11 cellular contexts compared by ENCODE assay signal in the genomic region with DNA sequence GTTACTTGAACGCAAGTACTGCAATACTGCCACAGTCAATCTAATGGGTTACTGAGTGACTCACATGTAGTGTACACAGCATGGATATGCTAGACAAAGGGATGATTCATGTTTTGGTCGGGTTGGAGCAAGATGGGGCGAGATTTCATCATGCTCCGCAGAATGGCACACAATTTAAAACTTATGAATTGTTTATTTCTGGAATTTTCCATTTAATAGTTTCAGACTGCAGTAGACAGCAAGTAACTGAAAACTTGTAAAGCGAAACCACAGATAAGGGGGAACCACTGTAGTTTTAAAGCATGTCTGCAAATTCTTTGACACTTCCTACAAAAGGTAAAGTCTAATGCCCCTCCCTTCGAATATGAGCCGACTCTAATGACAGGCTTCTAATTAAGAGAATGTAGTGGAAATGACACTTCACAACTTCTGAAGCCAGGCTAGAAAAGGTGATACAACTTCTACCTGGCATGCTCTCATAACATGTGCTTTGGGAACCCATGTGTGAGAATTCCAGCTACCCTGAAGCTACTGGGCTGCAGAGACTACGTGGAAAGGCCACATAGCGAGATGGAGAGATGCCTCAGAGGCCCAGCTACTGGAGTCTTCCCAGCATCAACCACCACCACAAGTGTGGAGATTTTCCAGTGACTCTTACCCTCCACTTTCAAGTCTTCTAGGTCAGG. TPM values are rescaled to one million over a fixed set of nuclear protein-coding genes. Genes with fewer than 3 reads are reported as not detected.
A peak's percentile ranks its signal among the peaks of the same experiment; 100 is the strongest.
DNase-seq lines count a peak whose midpoint lies in the region; ATAC-seq and TF ChIP-seq lines count a peak whose summit lies in the region.
"Had no signal": no experiment of that assay in that cellular context is flagged by ENCODE, and none has a peak within 500 bp of the region (broad histone marks: within the 10 kb centered on the region; RNA-seq: fewer than 3 reads in every experiment).

No MANE protein-coding gene starts in this region.

- H3K36me3 Mint-ChIP-seq in HFFc6 (ENCODE audit: low read depth) = no peaks in the 10 kb centered on the region
- H3K36me3 Mint-ChIP-seq in activated T-cell treated with anti-CD3 and anti-CD28 coated beads, Interleukin-2, amount 50 U/mL, for 24 hours (ENCODE audit: low read depth) = no peaks in the 10 kb centered on the region
- H3K36me3 Mint-ChIP-seq: brain had no signal

- peaks cover 14% of the 10 kb centered on the region for H3K4me1 ChIP-seq in ACC112 (ENCODE audit: control insufficient read depth, insufficient read depth, low read length, unreplicated experiment)
- peaks cover 0 to 20% (median 11%) of the 10 kb centered on the region in 12 donors for H3K4me1 ChIP-seq in heart left ventricle

- intact Hi-C loops in heart left ventricle (cut with DNase I) = no loop called here

- H3K4me1 Mint-ChIP-seq in HFFc6 (ENCODE audit: low read depth) = peaks cover 35% of the 10 kb centered on the region
- H3K4me1 Mint-ChIP-seq in activated T-cell treated with anti-CD3 and anti-CD28 coated beads, Interleukin-2, amount 50 U/mL, for 24 hours (ENCODE audit: low read depth) = peaks cover 34% of the 10 kb centered on the region

- H3K27me3 Mint-ChIP-seq in HFFc6 (ENCODE audit: insufficient read depth) = peaks cover 3% of the 10 kb centered on the region
- H3K27me3 Mint-ChIP-seq in activated T-cell treated with anti-CD3 and anti-CD28 coated beads, Interleukin-2, amount 50 U/mL, for 24 hours = peaks cover 6% of the 10 kb centered on the region

- H3K4me3 ChIP-seq in ACC112 (ENCODE audit: low read depth, low read length) (no peak overlapping the region), heart left ventricle (no peak overlapping the region)
- H3K4me3 ChIP-seq: right atrium auricular region had no signal

- peak overlapping the region; percentile 40 for H2AFZ ChIP-seq in ACC112 (ENCODE audit: low read length, unreplicated experiment)

- no peaks in the 10 kb centered on the region for H3K9me3 ChIP-seq in heart left ventricle
- H3K9me3 ChIP-seq: right atrium auricular region had no signal

- TF ChIP-seq CTCF in HFFc6 (IDR thresholded peaks at IDR 0.05) (no peak), heart left ventricle (IDR thresholded peaks at IDR 0.05) (no peak)

- TF ChIP-seq POLR2A in heart left ventricle (IDR thresholded peaks at IDR 0.05) = no peak

- H3K79me2 ChIP-seq in ACC112 (ENCODE audit: control insufficient read depth, insufficient read depth, low read length, unreplicated experiment) = no peaks in the 10 kb centered on the region

- ATAC-seq in GM21825 (IDR thresholded peaks at IDR 0.05; ENCODE audit: unreplicated experiment) (no peak), heart left ventricle (no peak)

- peak; percentile 91 for DNase-seq in HFFc6
- peak; percentile 39 for DNase-seq in activated T-cell treated with anti-CD3 and anti-CD28 coated beads, Interleukin-2, amount 50 U/mL, for 24 hours
- DNase-seq in islet precursor cell = peak; percentile 60
- no peak for DNase-seq in NCI-H146 (lab: John Stamatoyannopoulos, UW)
- DNase-seq in DMS114 treated with DMSO at 0.1 percent for 48 hours (lab: John Stamatoyannopoulos, UW; ENCODE audit: unreplicated experiment) = no peak
- no peak for DNase-seq in heart left ventricle

- no peak overlapping the region for H3K4me3 Mint-ChIP-seq in HFFc6
- H3K4me3 Mint-ChIP-seq in activated T-cell treated with anti-CD3 and anti-CD28 coated beads, Interleukin-2, amount 50 U/mL, for 24 hours = no peak overlapping the region
- H3K4me3 Mint-ChIP-seq: brain had no signal

- H3K36me3 ChIP-seq in ACC112 (ENCODE audit: insufficient read depth, low read length) (no peaks in the 10 kb centered on the region), heart left ventricle (no peaks in the 10 kb centered on the region)
- H3K36me3 ChIP-seq: right atrium auricular region had no signal

- H3K9me3 Mint-ChIP-seq in HFFc6 = no peaks in the 10 kb centered on the region
- H3K9me3 Mint-ChIP-seq in activated T-cell treated with anti-CD3 and anti-CD28 coated beads, Interleukin-2, amount 50 U/mL, for 24 hours = no peaks in the 10 kb centered on the region

- WGBS in heart left ventricle, 4 donors = 81 to 90% (median 86%) methylated on average over 9 of the region's 9 CpGs

- peak overlapping the region; percentile 89 for H3K27ac Mint-ChIP-seq in HFFc6
- peak overlapping the region; percentile 94 for H3K27ac Mint-ChIP-seq in activated T-cell treated with anti-CD3 and anti-CD28 coated beads, Interleukin-2, amount 50 U/mL, for 24 hours

- 0 out of 2 replicates have a peak, but pooled peaks cover 5% of the 10 kb centered on the region for H3K27me3 ChIP-seq in ACC112 (ENCODE audit: insufficient read depth, low read length)
- H3K27me3 ChIP-seq in heart left ventricle = no peaks in the 10 kb centered on the region
- H3K27me3 ChIP-seq: right atrium auricular region had no signal

- H3K27ac ChIP-seq in ACC112 (ENCODE audit: low read depth, low read length) = peak overlapping the region; percentile 66
- H3K27ac ChIP-seq in heart left ventricle = no peak overlapping the region
- H3K27ac ChIP-seq: KMS-11 had no signal

RNA-seq across cellular contexts. Expression of gene TCP11L2, which starts 13.9 kb away (rescaled TPM):
- total RNA-seq in HFFc6 (2021; fragmentation: NEBNext Ultra II Directional; extraction: Animal tissue kit (Norgen Biotek cat#: 25700)) = 10 to 100 TPM; 13.4 to 21.9 (median 15.6) TPM
- 100 to 1,000 TPM in 5 of 9 donors, 10 to 100 TPM in 4; 60.8 to 147 (median 113) TPM for total RNA-seq in heart left ventricle
- polyA plus RNA-seq in heart left ventricle = 10 to 100 TPM; 15.5 to 17.3 TPM

RNA-seq across cellular contexts. Expression of gene CKAP4, which starts 40.8 kb away (rescaled TPM):
- 100 to 1,000 TPM; 521 to 616 (median 544) TPM for total RNA-seq in HFFc6 (2021; fragmentation: NEBNext Ultra II Directional; extraction: Animal tissue kit (Norgen Biotek cat#: 25700))
- total RNA-seq in heart left ventricle = 10 to 100 TPM; 39.9 to 70.7 (median 53.7) TPM
- polyA plus RNA-seq in heart left ventricle = 10 to 100 TPM; 19.0 to 61.5 TPM

Comparison
In these comparisons a context has a peak if more than half of its experiments do, and no peak if none do; other contexts are left out.
1. DNase-seq: peak in HFFc6 (single experiment), activated T-cell treated with anti-CD3 and anti-CD28 coated beads, Interleukin-2, amount 50 U/mL, for 24 hours (single experiment) and islet precursor cell (single experiment); none in NCI-H146 (single experiment), DMS114 treated with DMSO at 0.1 percent for 48 hours (single experiment) and heart left ventricle (0 of 5).
2. RNA of gene CKAP4, which starts 40.8 kb away (total RNA-seq): 521 to 616 TPM in HFFc6; 39.9 to 70.7 TPM in heart left ventricle; every median in the first group is over 4 times any median in the second.